ENCODE assay signal across 9 cellular contexts in the genomic region with DNA sequence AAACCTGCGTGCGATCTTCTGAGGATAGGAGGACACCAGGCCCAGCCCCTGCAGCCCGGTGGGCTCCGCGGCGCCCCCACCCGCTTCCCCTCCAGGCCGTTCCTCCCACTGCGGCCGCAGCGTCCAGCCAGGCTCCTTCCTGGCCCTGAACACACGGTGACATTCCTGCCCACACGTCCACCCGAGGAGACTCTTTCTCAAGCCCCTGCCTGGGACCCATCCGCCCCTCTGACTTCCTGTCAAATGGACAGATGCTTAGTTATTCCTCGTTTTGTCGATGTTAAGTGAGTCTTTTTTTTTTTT. TPM values are rescaled to one million over a fixed set of nuclear protein-coding genes. Genes with fewer than 3 reads are reported as not detected.
DNase-seq lines count a peak whose midpoint lies in the region; ATAC-seq and TF ChIP-seq lines count a peak whose summit lies in the region.
"Had no signal": no experiment of that assay in that cellular context is flagged by ENCODE, and none has a peak within 500 bp of the region (broad histone marks: within the 10 kb centered on the region; RNA-seq: fewer than 3 reads in every experiment).

No MANE protein-coding gene starts in this region.

- DNase-seq in CD14-positive monocyte (ENCODE audit: low spot score) (no peak), T-cell (no peak), fibroblast of pulmonary artery (ENCODE audit: low read depth) (no peak), retina (peak; percentile 60), NCI-H187 treated with DMSO at 0.1 percent for 48 hours (lab: John Stamatoyannopoulos, UW) (no peak), occipital lobe (lab: John Stamatoyannopoulos, UW) (no peak), immature natural killer cell (no peak)
- DNase-seq: DMS153 had no signal

- no peak for TF ChIP-seq CTCF in CD14-positive monocyte (IDR thresholded peaks at IDR 0.05)
- no peak for TF ChIP-seq CTCF in fibroblast of pulmonary artery (IDR thresholded peaks at IDR 0.05; ENCODE audit: low read length, missing control alignments)

- H3K27ac Mint-ChIP-seq in CD14-positive monocyte, result no peak overlapping the region
- no peak overlapping the region for H3K27ac Mint-ChIP-seq in T-cell
- H3K27ac Mint-ChIP-seq in immature natural killer cell, result no peak overlapping the region

- H3K27me3 Mint-ChIP-seq in CD14-positive monocyte (ENCODE audit: low read depth in 3 of 3), result peaks cover 31 to 68% (median 39%) of the 10 kb centered on the region in 3 donors
- peaks cover 15 to 32% of the 10 kb centered on the region in 2 donors for H3K27me3 Mint-ChIP-seq in T-cell
- peaks cover 5 to 14% (median 12%) of the 10 kb centered on the region in 3 donors for H3K27me3 Mint-ChIP-seq in immature natural killer cell (ENCODE audit: low read depth in 3 of 3)

- CTCF ChIA-PET in T-cell (lab: Charles Lee), result no interaction called here

- H3K36me3 Mint-ChIP-seq in CD14-positive monocyte (no peaks in the 10 kb centered on the region), T-cell (no peaks in the 10 kb centered on the region), immature natural killer cell (peaks cover 0 to 9% (median 0%) of the 10 kb centered on the region in 3 donors)

- POLR2A ChIA-PET in T-cell (lab: Charles Lee), result no interaction called here

- H3K9me3 Mint-ChIP-seq in CD14-positive monocyte (peaks cover 0 to 7% (median 1%) of the 10 kb centered on the region in 7 donors), T-cell (no peaks in the 10 kb centered on the region), immature natural killer cell (peaks cover 0 to 2% (median 0%) of the 10 kb centered on the region in 6 donors)

- intact Hi-C loops in CD14-positive monocyte (cut with micrococcal nuclease), result no loop called here

- H3K4me3 Mint-ChIP-seq in CD14-positive monocyte, result peak overlapping the region; percentile 31 to 79
- peak overlapping the region; percentile 49 to 64 (median 63) for H3K4me3 Mint-ChIP-seq in T-cell
- H3K4me3 Mint-ChIP-seq in immature natural killer cell, result peak overlapping the region in 2 of 5 donors; percentile 10 to 45

- ATAC-seq in T-cell (replicated peaks in 1 of 4) (no peak), HG03521 (IDR thresholded peaks at IDR 0.05; ENCODE audit: unreplicated experiment) (no peak)

- H3K4me3 ChIP-seq in fibroblast of pulmonary artery (replicated peaks; ENCODE audit: low read depth, low read length), result peak overlapping the region; percentile 29

- H3K4me1 Mint-ChIP-seq in CD14-positive monocyte, result peaks cover 5% of the 10 kb centered on the region
- peaks cover 18 to 27% (median 23%) of the 10 kb centered on the region in 3 donors for H3K4me1 Mint-ChIP-seq in T-cell
- peaks cover 8 to 17% of the 10 kb centered on the region in 2 donors for H3K4me1 Mint-ChIP-seq in immature natural killer cell

RNA-seq across cellular contexts. Expression of a gene that starts 32.4 kb away (rescaled TPM):
- under 1 TPM in 1 of 2 donors, not detected in 1; 0.13 TPM for polyA plus RNA-seq in CD14-positive monocyte
- 1 to 10 TPM in 2 of 5 donors, under 1 TPM in 2, not detected in 1; 0.41 to 1.4 (median 1.1) TPM for total RNA-seq in T-cell
- 2.2 TPM for total RNA-seq in occipital lobe
- polyA plus RNA-seq in immature natural killer cell, result 1 to 10 TPM in 1 of 3 donors, under 1 TPM in 2; 0.32 to 4.7 (median 0.57) TPM
